23 cellular contexts compared by ENCODE assay signal in genomic region chr4:109614015-109614414, GRCh38.
"Had no signal": no experiment of that assay in that cellular context is flagged by ENCODE, and none has a peak within 500 bp of the region (broad histone marks: within the 10 kb centered on the region; RNA-seq: fewer than 3 reads in every experiment).

No MANE protein-coding gene starts in this region.

- DNase-seq: activated CD4-positive, alpha-beta memory T cell treated with anti-CD3 and anti-CD28 coated beads, Interleukin-2, amount 10 ng/mL, durations not matched to agents 7 days and 5 days; activated CD4-positive, alpha-beta T cell treated with anti-CD3 and anti-CD28 coated beads for 36 hours; activated CD4-positive, alpha-beta T cell treated with anti-CD3 and anti-CD28 coated beads, Interleukin-2, amount 50 U/mL, for 1 hour; activated gamma-delta T cell; activated naive CD4-positive, alpha-beta T cell treated with anti-CD3 and anti-CD28 coated beads, Interleukin-2, amount 10 ng/mL, durations not matched to agents 7 days and 5 days; activated naive CD8-positive, alpha-beta T cell treated with anti-CD3 and anti-CD28 coated beads, Interleukin-2, amount 10 ng/mL, durations not matched to agents 7 days and 5 days; activated T-cell treated with anti-CD3 and anti-CD28 coated beads for 4 hours; activated T-cell treated with anti-CD3 and anti-CD28 coated beads, Interleukin-2, amount 50 U/mL, for 48 hours; adrenal gland; anterior cingulate cortex; MG63; NCI-H1092 treated with DMSO at 0.1 percent for 48 hours; NCI-H1417 treated with DMSO at 0.1 percent for 48 hours; NCI-H1694; NCI-H2029 treated with DMSO at 0.1 percent for 48 hours; NCI-H510A treated with DMSO at 0.1 percent for 48 hours; NCI-H69; PC-9; T-helper 1 cell; WERI-Rb-1 had no signal

- H3K4me2 ChIP-seq: KMS-11, PC-9 had no signal

- H2AFZ ChIP-seq: PC-9 had no signal

- H3K9me3 Mint-ChIP-seq: activated T-helper 17 cell treated with anti-CD3 and anti-CD28 coated beads, Interleukin-2, amount 50 U/mL, for 72 hours had no signal

- H3K4me3 Mint-ChIP-seq: activated CD4-positive, alpha-beta memory T cell treated with anti-CD3 and anti-CD28 coated beads, Interleukin-2, amount 10 ng/mL, durations not matched to agents 7 days and 5 days; activated CD4-positive, alpha-beta T cell treated with anti-CD3 and anti-CD28 coated beads for 36 hours; activated naive CD4-positive, alpha-beta T cell treated with anti-CD3 and anti-CD28 coated beads, Interleukin-2, amount 10 ng/mL, durations not matched to agents 7 days and 5 days; activated naive CD8-positive, alpha-beta T cell treated with anti-CD3 and anti-CD28 coated beads, Interleukin-2, amount 10 ng/mL, durations not matched to agents 7 days and 5 days; activated T-helper 17 cell treated with anti-CD3 and anti-CD28 coated beads, Interleukin-2, amount 50 U/mL, for 72 hours had no signal

- H3K9me3 ChIP-seq: adrenal gland, MG63 had no signal

- H3K27ac ChIP-seq: adrenal gland, KMS-11, PC-9, SK-N-MC, WERI-Rb-1 had no signal

- H3K4me3 ChIP-seq: adrenal gland, MG63, PC-9, SK-N-MC had no signal

- H3K27me3 Mint-ChIP-seq: activated CD4-positive, alpha-beta memory T cell treated with anti-CD3 and anti-CD28 coated beads, Interleukin-2, amount 10 ng/mL, durations not matched to agents 7 days and 5 days; activated CD4-positive, alpha-beta T cell treated with anti-CD3 and anti-CD28 coated beads for 36 hours; activated naive CD4-positive, alpha-beta T cell treated with anti-CD3 and anti-CD28 coated beads, Interleukin-2, amount 10 ng/mL, durations not matched to agents 7 days and 5 days; activated naive CD8-positive, alpha-beta T cell treated with anti-CD3 and anti-CD28 coated beads, Interleukin-2, amount 10 ng/mL, durations not matched to agents 7 days and 5 days; activated T-helper 17 cell treated with anti-CD3 and anti-CD28 coated beads, Interleukin-2, amount 50 U/mL, for 72 hours had no signal

- ATAC-seq: activated CD4-positive, alpha-beta T cell treated with anti-CD3 and anti-CD28 coated beads for 36 hours; activated T-helper 17 cell treated with anti-CD3 and anti-CD28 coated beads, Interleukin-2, amount 50 U/mL, for 72 hours had no signal

- H3K4me1 ChIP-seq: adrenal gland had no signal

- H3K27me3 ChIP-seq: adrenal gland, MG63 had no signal

- H3K27ac Mint-ChIP-seq: activated CD4-positive, alpha-beta memory T cell treated with anti-CD3 and anti-CD28 coated beads, Interleukin-2, amount 10 ng/mL, durations not matched to agents 7 days and 5 days; activated CD4-positive, alpha-beta T cell treated with anti-CD3 and anti-CD28 coated beads for 36 hours; activated naive CD4-positive, alpha-beta T cell treated with anti-CD3 and anti-CD28 coated beads, Interleukin-2, amount 10 ng/mL, durations not matched to agents 7 days and 5 days; activated naive CD8-positive, alpha-beta T cell treated with anti-CD3 and anti-CD28 coated beads, Interleukin-2, amount 10 ng/mL, durations not matched to agents 7 days and 5 days; activated T-helper 17 cell treated with anti-CD3 and anti-CD28 coated beads, Interleukin-2, amount 50 U/mL, for 72 hours had no signal

- H3K36me3 ChIP-seq: adrenal gland, MG63, WERI-Rb-1 had no signal
